18 cellular contexts compared by ENCODE assay signal in genomic region chr17:2156666-2157065, GRCh38.
DNase-seq lines count a peak whose midpoint lies in the region; ATAC-seq and TF ChIP-seq lines count a peak whose summit lies in the region.
"Had no signal": no experiment of that assay in that cellular context is flagged by ENCODE, and none has a peak within 500 bp of the region (broad histone marks: within the 10 kb centered on the region; RNA-seq: fewer than 3 reads in every experiment).

No MANE protein-coding gene starts in this region.

- ATAC-seq in omental fat pad (ENCODE audit: low FRiP score): peak; percentile 2
- no peak for ATAC-seq in HG02870 (IDR thresholded peaks at IDR 0.05; ENCODE audit: unreplicated experiment)
- no peak for ATAC-seq in GM21825 (IDR thresholded peaks at IDR 0.05; ENCODE audit: unreplicated experiment)

- DNase-seq in H9 (no peak), colonic mucosa (no peak), omental fat pad (ENCODE audit: low spot score) (no peak), SK-N-DZ (ENCODE audit: low spot score) (no peak), MG63 (no peak)
- DNase-seq: activated CD4-positive, alpha-beta memory T cell treated with anti-CD3 and anti-CD28 coated beads for 36 hours; activated T-cell treated with anti-CD3 and anti-CD28 coated beads for 4 hours; CD8-positive, alpha-beta memory T cell; Karpas-422; NCI-H1092; NCI-H2081; NCI-H510A treated with DMSO at 0.1 percent for 48 hours; thyroid gland had no signal

- peak overlapping the region; percentile 12; the same call in 1 of the 2 replicates for H3K4me3 ChIP-seq in ACC112 (ENCODE audit: low read depth, low read length)
- no peak overlapping the region for H3K4me3 ChIP-seq in colonic mucosa
- H3K4me3 ChIP-seq in MG63: no peak overlapping the region
- H3K4me3 ChIP-seq: thyroid gland had no signal

- no peak overlapping the region for H3K14ac ChIP-seq in H9 (ENCODE audit: insufficient read depth, low read length)

- no peak overlapping the region for H3K23ac ChIP-seq in H9 (ENCODE audit: insufficient read length, low read depth, low read length)

- H2BK15ac ChIP-seq in H9 (ENCODE audit: low read depth, low read length): no peak overlapping the region

- peaks cover 0 to 8% (median 4%) of the 10 kb centered on the region in 3 experiments; a peak in 5 of 7 replicates for H3K36me3 Mint-ChIP-seq in H9 (ENCODE audit: insufficient read depth in 1 of 3, low read depth in 3 of 3)

- H2BK12ac ChIP-seq in H9 (ENCODE audit: insufficient read length, low read depth, low read length): no peak overlapping the region

- H3K4me2 ChIP-seq in H9 (ENCODE audit: insufficient read depth, insufficient read length, low read length): no peak overlapping the region

- H3K4me1 Mint-ChIP-seq in H9: no peaks in the 10 kb centered on the region
- H3K4me1 Mint-ChIP-seq: memory B cell had no signal

- H3K4me1 ChIP-seq in ACC112 (ENCODE audit: control insufficient read depth, insufficient read depth, low read length, unreplicated experiment): peaks cover 29% of the 10 kb centered on the region
- H3K4me1 ChIP-seq in H9 (ENCODE audit: insufficient read depth, low read length): no peaks in the 10 kb centered on the region
- no peaks in the 10 kb centered on the region for H3K4me1 ChIP-seq in colonic mucosa

- H3K27me3 ChIP-seq in ACC112 (ENCODE audit: insufficient read depth, low read length) (no peaks in the 10 kb centered on the region), H9 (ENCODE audit: insufficient read depth, low read length) (no peaks in the 10 kb centered on the region), colonic mucosa (no peaks in the 10 kb centered on the region), MG63 (no peaks in the 10 kb centered on the region)
- H3K27me3 ChIP-seq: thyroid gland had no signal

- no peaks in the 10 kb centered on the region; the same call in 1 of the 2 replicates for H3K27me3 Mint-ChIP-seq in H9 (ENCODE audit: low read depth)
- H3K27me3 Mint-ChIP-seq: activated CD4-positive, alpha-beta memory T cell treated with anti-CD3 and anti-CD28 coated beads for 36 hours; CD8-positive, alpha-beta memory T cell; memory B cell had no signal

- peak overlapping the region in 2 of 3 experiments; percentile 27 to 35; a peak in 1 of 7 replicates for H3K27ac Mint-ChIP-seq in H9
- H3K27ac Mint-ChIP-seq: activated CD4-positive, alpha-beta memory T cell treated with anti-CD3 and anti-CD28 coated beads for 36 hours; memory B cell had no signal

- H3K9ac ChIP-seq in H9 (ENCODE audit: extremely low read depth, insufficient read length, low read length) (no peak overlapping the region), colonic mucosa (ENCODE audit: low read depth in 2 of 2, low read length in 2 of 2) (no peak overlapping the region)

- no peak overlapping the region for H2AK5ac ChIP-seq in H9 (ENCODE audit: insufficient read length, low read length)

- H3K23me2 ChIP-seq in H9 (ENCODE audit: insufficient read length, low read depth, low read length, poor library complexity, severe bottlenecking): no peaks in the 10 kb centered on the region

- H3K79me2 ChIP-seq in ACC112 (ENCODE audit: control insufficient read depth, insufficient read depth, low read length, unreplicated experiment) (no peaks in the 10 kb centered on the region), H9 (ENCODE audit: insufficient read depth, low read length) (no peaks in the 10 kb centered on the region)

- WGBS in H9 (ENCODE audit: extremely low coverage, insufficient read length, low lambda C conversion rate): no CpG with 5 or more reads among the region's 8 CpGs

- H4K91ac ChIP-seq in H9 (ENCODE audit: insufficient read length, low read depth, low read length): no peak overlapping the region

- no peaks in the 10 kb centered on the region for H3K79me1 ChIP-seq in H9 (ENCODE audit: insufficient read depth, low read depth, low read length, poor library complexity, severe bottlenecking)

- H2AFZ ChIP-seq in ACC112 (ENCODE audit: low read length, unreplicated experiment): no peak overlapping the region
- H2AFZ ChIP-seq in H9 (ENCODE audit: low read length): no peak overlapping the region

- H4K8ac ChIP-seq in H9 (replicated peaks; ENCODE audit: insufficient read length, low read depth, low read length): no peak overlapping the region

- H4K20me1 ChIP-seq in H9 (ENCODE audit: control insufficient read depth, insufficient read depth, insufficient read length): no peaks in the 10 kb centered on the region

- H3K56ac ChIP-seq in H9 (ENCODE audit: insufficient read length, low read depth, low read length): no peak overlapping the region

- H3K9me3 ChIP-seq in H9 (ENCODE audit: control insufficient read depth, low read depth, low read length) (no peaks in the 10 kb centered on the region), colonic mucosa (no peaks in the 10 kb centered on the region), MG63 (no peaks in the 10 kb centered on the region)
- H3K9me3 ChIP-seq: thyroid gland had no signal

- no peak for TF ChIP-seq CTCF in H9 (conservative IDR thresholded peaks at IDR 0.05)
- no peak for TF ChIP-seq CTCF in colonic mucosa (IDR thresholded peaks at IDR 0.05)
- TF ChIP-seq CTCF in omental fat pad (IDR thresholded peaks at IDR 0.05): no peak

- H3K27ac ChIP-seq in ACC112 (ENCODE audit: low read depth, low read length) (peak overlapping the region; percentile 90), H9 (ENCODE audit: insufficient read length, low read depth, low read length) (no peak overlapping the region), colonic mucosa (peak overlapping the region; percentile 26)

- no peak overlapping the region for H2BK5ac ChIP-seq in H9 (ENCODE audit: insufficient read length, low read length)

- no peaks in the 10 kb centered on the region for H3K9me3 Mint-ChIP-seq in H9
- H3K9me3 Mint-ChIP-seq: activated CD4-positive, alpha-beta memory T cell treated with anti-CD3 and anti-CD28 coated beads for 36 hours; activated naive CD4-positive, alpha-beta T cell treated with anti-CD3 and anti-CD28 coated beads, Interleukin-2, amount 50 U/mL, for 72 hours; CD8-positive, alpha-beta memory T cell; memory B cell had no signal

- H2BK120ac ChIP-seq in H9 (ENCODE audit: low read depth, low read length, poor library complexity, severe bottlenecking): no peak overlapping the region

- no peak overlapping the region for H4K5ac ChIP-seq in H9 (ENCODE audit: insufficient read length, low read depth, low read length)

- intact Hi-C loops in colonic mucosa (cut with DNase I): no loop called here

- no peak overlapping the region for H3K4ac ChIP-seq in H9 (ENCODE audit: low read depth, low read length)

- H3T11ph ChIP-seq in H9 (ENCODE audit: low read length): no peak overlapping the region

- H3K4me3 Mint-ChIP-seq in H9: no peak overlapping the region
- H3K4me3 Mint-ChIP-seq: activated CD4-positive, alpha-beta memory T cell treated with anti-CD3 and anti-CD28 coated beads for 36 hours; CD8-positive, alpha-beta memory T cell; memory B cell had no signal

- no peak overlapping the region for H2BK20ac ChIP-seq in H9 (ENCODE audit: low read depth, low read length, poor library complexity, severe bottlenecking)

- H3K36me3 ChIP-seq in ACC112 (ENCODE audit: insufficient read depth, low read length): no peaks in the 10 kb centered on the region
- no peaks in the 10 kb centered on the region for H3K36me3 ChIP-seq in colonic mucosa
- H3K36me3 ChIP-seq in MG63: no peaks in the 10 kb centered on the region

- H3K18ac ChIP-seq in H9 (ENCODE audit: insufficient read length, low read depth, low read length): no peak overlapping the region
